ENCODE assay signal across 28 cellular contexts in the genomic region with DNA sequence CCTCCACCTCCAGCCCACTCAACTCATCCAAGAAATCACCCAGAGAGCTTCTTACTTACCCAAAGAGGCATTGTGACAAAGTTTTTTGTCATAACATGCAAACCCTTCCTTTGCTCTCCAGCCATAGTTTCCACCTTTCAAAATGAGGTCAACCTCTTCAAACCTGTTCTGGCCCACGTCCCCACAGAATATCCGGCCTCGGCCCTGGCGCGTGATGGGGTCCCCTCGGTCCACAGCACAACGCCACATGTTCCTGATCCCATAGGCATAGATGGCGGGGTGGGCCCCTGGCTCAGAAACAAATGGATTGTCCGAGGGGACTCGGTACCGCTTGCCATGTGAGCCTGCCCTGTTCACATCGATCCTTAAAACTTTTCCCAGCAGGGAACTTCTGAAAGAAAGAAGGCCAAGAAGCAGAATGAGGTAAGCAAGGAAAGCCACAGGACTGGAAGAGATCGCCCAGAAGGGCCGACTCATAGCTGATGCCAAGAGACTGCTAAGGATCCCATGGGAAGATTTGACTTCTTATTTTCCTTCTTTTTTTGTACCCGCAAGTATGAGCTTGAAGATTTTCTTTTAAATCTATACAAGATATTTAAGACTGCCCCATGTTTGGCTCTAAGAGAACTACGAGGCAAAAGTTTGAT. TPM values are rescaled to one million over a fixed set of nuclear protein-coding genes. Genes with fewer than 3 reads are reported as not detected.
"Had no signal": no experiment of that assay in that cellular context is flagged by ENCODE, and none has a peak within 500 bp of the region (broad histone marks: within the 10 kb centered on the region; RNA-seq: fewer than 3 reads in every experiment).

No MANE protein-coding gene starts in this region.

- ATAC-seq: foreskin keratinocyte; left lung; right lobe of liver; stimulated activated memory B cell treated with anti-CD40 and anti-IgM and Interleukin-4, amounts not matched to agents 10 μg/mL and 1 μg/mL and 100 μg/mL, for 72 hours had no signal

- H3K4me2 ChIP-seq: hepatocyte had no signal

- H3K9me3 ChIP-seq: breast epithelium, colonic mucosa, esophagus squamous epithelium, left lung, right lobe of liver, stomach, uterus had no signal

- H3K4me1 ChIP-seq: breast epithelium, colonic mucosa, esophagus squamous epithelium, foreskin keratinocyte, left lung, right lobe of liver, stomach, uterus had no signal

- H3K27ac ChIP-seq: breast epithelium, colonic mucosa, dorsolateral prefrontal cortex, esophagus squamous epithelium, foreskin keratinocyte, hepatocyte, left lung, right lobe of liver, stomach, uterus, WERI-Rb-1 had no signal

- H2AFZ ChIP-seq: hepatocyte had no signal

- DNase-seq: activated CD4-positive, alpha-beta T cell treated with anti-CD3 and anti-CD28 coated beads, Interleukin-2, amount 50 U/mL, for 1 hour; activated CD4-positive, CD25-positive, alpha-beta regulatory T cell treated with anti-CD3 and anti-CD28 coated beads, Interleukin-2, amount 50 U/mL, for 72 hours; activated gamma-delta T cell treated with Interleukin-2 at 50 U/mL for 16 hours; activated T-cell treated with anti-CD3 and anti-CD28 coated beads, Interleukin-2, amount 50 U/mL, for 1 hour; aorta; colonic mucosa; dorsolateral prefrontal cortex; esophagus squamous epithelium; foreskin keratinocyte; glutamatergic neuron; immature natural killer cell; kidney glomerular epithelial cell; left lung; naive B cell; occipital lobe; posterior cingulate gyrus; right lobe of liver; small intestine; stimulated activated CD4-positive, alpha-beta T cell treated with anti-CD3 and anti-CD28 coated beads, Interleukin-2, amount 100 ng/mL, for 24 hours; stomach; trophoblast cell; uterus; WERI-Rb-1 had no signal

- H3K4me3 ChIP-seq: breast epithelium, colonic mucosa, dorsolateral prefrontal cortex, esophagus squamous epithelium, hepatocyte, left lung, lung, right lobe of liver, stomach, uterus had no signal

- H3K36me3 ChIP-seq: breast epithelium, colonic mucosa, esophagus squamous epithelium, left lung, right lobe of liver, stomach, uterus, WERI-Rb-1 had no signal

- H3K27me3 ChIP-seq: breast epithelium, colonic mucosa, foreskin keratinocyte, hepatocyte, right lobe of liver, uterus had no signal

RNA-seq across cellular contexts. Expression of gene HHIPL2, which starts 7.8 kb away (rescaled TPM):
- total RNA-seq: esophagus squamous epithelium, mesenteric fat pad, stomach had no signal
- polyA plus RNA-seq: immature natural killer cell had no signal
